In genomic region chr6:45297302-45297701, GRCh38 we compare ENCODE assay signal across 15 cellular contexts. TPM values are rescaled to one million over a fixed set of nuclear protein-coding genes. Genes with fewer than 3 reads are reported as not detected.
A peak's percentile ranks its signal among the peaks of the same experiment; 100 is the strongest.
DNase-seq lines count a peak whose midpoint lies in the region; ATAC-seq and TF ChIP-seq lines count a peak whose summit lies in the region.
"Had no signal": no experiment of that assay in that cellular context is flagged by ENCODE, and none has a peak within 500 bp of the region (broad histone marks: within the 10 kb centered on the region; RNA-seq: fewer than 3 reads in every experiment).

No MANE protein-coding gene starts in this region.

- peak overlapping the region; percentile 14 for H3K27ac Mint-ChIP-seq in CD4-positive, alpha-beta T cell
- H3K27ac Mint-ChIP-seq: B cell had no signal

- H3K79me2 ChIP-seq in PC-3 (ENCODE audit: low read length) = no peaks in the 10 kb centered on the region

- H4K20me1 ChIP-seq in PC-3 (ENCODE audit: low read length) = no peaks in the 10 kb centered on the region

- no peaks in the 10 kb centered on the region for H3K9me2 ChIP-seq in PC-3 (replicated peaks; ENCODE audit: low read length)

- H3K4me2 ChIP-seq in PC-3 (ENCODE audit: low read length) = no peak overlapping the region

- CTCF ChIA-PET in CD4-positive, alpha-beta T cell (lab: Charles Lee) = interaction anchor here (1.1 kb wide), 1 partner anchor 417 kb away, joined by 3 read pairs; no protein-coding TSS in a partner anchor
- CTCF ChIA-PET in PC-3 (lab: Charles Lee) = interaction anchor here (0.7 to 1.0 kb wide), 5 partner anchors 80 to 633 kb away, joined by 3 to 5 read pairs (median 3); partner anchors contain the start of gene SUPT3H

- no peaks in the 10 kb centered on the region for H3K9me3 ChIP-seq in CD4-positive, alpha-beta T cell (ENCODE audit: control insufficient read depth, low read length)
- peaks cover 24% of the 10 kb centered on the region for H3K9me3 ChIP-seq in KOPT-K1 (ENCODE audit: insufficient read depth, low read length, poor library complexity, severe bottlenecking)
- H3K9me3 ChIP-seq in PC-3 (ENCODE audit: low read length) = no peaks in the 10 kb centered on the region
- no peaks in the 10 kb centered on the region for H3K9me3 ChIP-seq in SJCRH30 (replicated peaks)

- POLR2A ChIA-PET in CD4-positive, alpha-beta T cell (lab: Charles Lee) = interaction anchor here (1.3 to 1.7 kb wide), 2 partner anchors 13 to 80 kb away, joined by 6 read pairs; partner anchors contain the start of gene SUPT3H
- POLR2A ChIA-PET in PC-3 (lab: Charles Lee; ENCODE audit: unreplicated experiment) = interaction anchor here (0.6 kb wide), 1 partner anchor 105 kb away, joined by 3 read pairs; no protein-coding TSS in a partner anchor

- peaks cover 53% of the 10 kb centered on the region for H3K4me1 Mint-ChIP-seq in CD4-positive, alpha-beta T cell (ENCODE audit: low read depth)

- no peaks in the 10 kb centered on the region for H3K36me3 Mint-ChIP-seq in CD4-positive, alpha-beta T cell (ENCODE audit: low read depth)

- ATAC-seq in CD4-positive, alpha-beta T cell (ENCODE audit: poor library complexity) = no peak
- ATAC-seq in PC-3 (peak; percentile 54), HG02571 (IDR thresholded peaks at IDR 0.05; ENCODE audit: unreplicated experiment) (no peak)
- ATAC-seq: HCT116 had no signal

- H3K36me3 ChIP-seq in KOPT-K1 (ENCODE audit: insufficient read depth, low read length) (no peaks in the 10 kb centered on the region), PC-3 (ENCODE audit: low read depth, low read length) (no peaks in the 10 kb centered on the region), SJCRH30 (no peaks in the 10 kb centered on the region)

- H3K4me1 ChIP-seq in PC-3 (ENCODE audit: insufficient read depth, low read length) (no peaks in the 10 kb centered on the region), SJCRH30 (no peaks in the 10 kb centered on the region)

- no peak overlapping the region for H3K4me3 Mint-ChIP-seq in CD4-positive, alpha-beta T cell
- H3K4me3 Mint-ChIP-seq: B cell; CD8-positive, alpha-beta memory T cell had no signal

- no peak overlapping the region for H2AFZ ChIP-seq in PC-3 (ENCODE audit: low read length)

- H3K27me3 Mint-ChIP-seq in CD4-positive, alpha-beta T cell = no peaks in the 10 kb centered on the region
- H3K27me3 Mint-ChIP-seq: B cell had no signal

- TF ChIP-seq CTCF in CD4-positive, alpha-beta T cell (IDR thresholded peaks at IDR 0.05) = peak; percentile 44
- 0 out of 2 replicates have a peak, but pooled peaks have one; percentile 13 for TF ChIP-seq CTCF in PC-3 (conservative IDR thresholded peaks at IDR 0.05; ENCODE audit: low read depth, low read length)
- no peak for TF ChIP-seq CTCF in fibroblast of the aortic adventitia (IDR thresholded peaks at IDR 0.05; ENCODE audit: insufficient read depth, low read length)
- no peak for TF ChIP-seq CTCF in GM13976 (IDR thresholded peaks at IDR 0.05; ENCODE audit: borderline replicate concordance, control extremely low read depth, extremely low read depth, insufficient read depth, missing control alignments)

- intact Hi-C loops in CD4-positive, alpha-beta T cell (cut with DNase I, micrococcal nuclease) = loop anchor here in 1 of 2 experiments (5.0 kb wide), 1 partner anchor 415 kb away; no protein-coding TSS in a partner anchor
- intact Hi-C loops in PC-3 (cut with micrococcal nuclease) = loop anchor here (1.0 kb wide), 2 partner anchors 122 to 417 kb away; no protein-coding TSS in a partner anchor

- peaks cover 3% of the 10 kb centered on the region for H3K9me3 Mint-ChIP-seq in CD4-positive, alpha-beta T cell
- H3K9me3 Mint-ChIP-seq: CD8-positive, alpha-beta memory T cell had no signal

- H3K27ac ChIP-seq in CD4-positive, alpha-beta T cell (ENCODE audit: low read depth, low read length) = no peak overlapping the region
- H3K27ac ChIP-seq in KOPT-K1 (ENCODE audit: low read depth, low read length, poor library complexity, severe bottlenecking) (peak overlapping the region; percentile 61), PC-3 (ENCODE audit: low read length) (no peak overlapping the region), SJCRH30 (no peak overlapping the region)
- H3K27ac ChIP-seq: HL-60 had no signal

- H3K9ac ChIP-seq in PC-3 (ENCODE audit: low read length) = no peak overlapping the region

- in situ Hi-C loops in GM13976 (cut with MboI; ENCODE audit: low sequenced_read_pairs, unreplicated experiment) = no loop called here

- H3F3A ChIP-seq in PC-3 (ENCODE audit: low read length, unreplicated experiment) = no peaks in the 10 kb centered on the region

- H3K27me3 ChIP-seq in CD4-positive, alpha-beta T cell (ENCODE audit: control insufficient read depth, insufficient read depth, low read length) = no peaks in the 10 kb centered on the region
- H3K27me3 ChIP-seq in PC-3 (ENCODE audit: low read length) (no peaks in the 10 kb centered on the region), SJCRH30 (no peaks in the 10 kb centered on the region)

- DNase-seq in CD4-positive, alpha-beta T cell = no peak
- no peak for DNase-seq in PC-3
- DNase-seq in fibroblast of the aortic adventitia (ENCODE audit: low read depth) = peak; percentile 6
- no peak for DNase-seq in COR-L47 (lab: John Stamatoyannopoulos, UW)
- no peak for DNase-seq in GM13976 (ENCODE audit: low spot score)
- DNase-seq in SJCRH30 = no peak
- DNase-seq: C1 segment of cervical spinal cord; CD8-positive, alpha-beta memory T cell; DMS53; GF-D8 had no signal

- H3K4me3 ChIP-seq in PC-3 (ENCODE audit: low read length) (no peak overlapping the region), fibroblast of the aortic adventitia (ENCODE audit: low read depth, low read length) (no peak overlapping the region), SJCRH30 (no peak overlapping the region)

- no TSS peak for BruUV-seq in PC-3 (replicated peaks; lab: Mats Ljungman, UMichigan)

RNA-seq across cellular contexts. Expression of gene RUNX2, which starts 30.8 kb away (rescaled TPM):
- 10 to 100 TPM; 17.5 to 18.0 TPM for total RNA-seq in CD4-positive, alpha-beta T cell
- total RNA-seq in PC-3 (2014; rRNA removed) (3.8 and 7.3 TPM in 2 replicates), fibroblast of the aortic adventitia (ENCODE audit: low replicate concordance) (0.74 and 5.8 TPM in 2 replicates)
- 46.1 and 50.5 TPM in 2 replicates for total RNA-seq in SJCRH30 (2014; rRNA removed; shearing (Covaris generic))

Comparison
In these comparisons a context has a peak if more than half of its experiments do, and no peak if none do; other contexts are left out.
1. CTCF ChIP-seq: peak in CD4-positive, alpha-beta T cell (single experiment) and PC-3 (single experiment); none in fibroblast of the aortic adventitia (single experiment) and GM13976 (single experiment).